ENCODE assay signal across 29 cellular contexts in genomic region chr5:56808211-56808610, GRCh38.
"Had no signal": no experiment of that assay in that cellular context is flagged by ENCODE, and none has a peak within 500 bp of the region (broad histone marks: within the 10 kb centered on the region; RNA-seq: fewer than 3 reads in every experiment).

No MANE protein-coding gene starts in this region.

- H3K79me2 ChIP-seq: parathyroid adenoma had no signal

- H2AFZ ChIP-seq: neural progenitor cell, parathyroid adenoma had no signal

- H3K9me3 ChIP-seq: ovary, psoas muscle, right lobe of liver, sigmoid colon, suprapubic skin, testis, tibial artery, transverse colon, upper lobe of left lung, vagina had no signal

- H3K36me3 ChIP-seq: neural progenitor cell, ovary, right lobe of liver, sigmoid colon, suprapubic skin, tibial artery, transverse colon, upper lobe of left lung, vagina had no signal

- ATAC-seq: naive thymus-derived CD4-positive, alpha-beta T cell; natural killer cell; psoas muscle; right lobe of liver; stimulated activated naive CD8-positive, alpha-beta T cell treated with anti-CD3 and anti-CD28 coated beads, Interleukin-15, amount 100 ng/mL, for 72 hours; stimulated activated naive CD8-positive, alpha-beta T cell treated with anti-CD3 and anti-CD28 coated beads, Interleukin-15, Interleukin-2, amounts not matched to agents 100 U/mL and 50 U/mL, for 24 hours had no signal

- H3K27ac ChIP-seq: neural progenitor cell, ovary, parathyroid adenoma, psoas muscle, right lobe of liver, sigmoid colon, suprapubic skin, testis, tibial artery, transverse colon, upper lobe of left lung, vagina had no signal

- H3K36me3 Mint-ChIP-seq: natural killer cell, neural progenitor cell had no signal

- FAIRE-seq: urothelium cell line had no signal

- H3K27me3 ChIP-seq: ovary, right lobe of liver, sigmoid colon, suprapubic skin, testis, tibial artery, transverse colon, upper lobe of left lung, vagina had no signal

- H3K4me1 Mint-ChIP-seq: nephron, neural progenitor cell had no signal

- H3K4me1 ChIP-seq: neural progenitor cell, parathyroid adenoma, psoas muscle, right lobe of liver, sigmoid colon, suprapubic skin, testis, tibial artery, upper lobe of left lung, vagina had no signal

- DNase-seq: naive thymus-derived CD4-positive, alpha-beta T cell; natural killer cell; occipital lobe; ovary; posterior cingulate gyrus; psoas muscle; right cardiac atrium; right lobe of liver; sigmoid colon; stimulated activated CD4-positive, alpha-beta T cell treated with anti-CD3 and anti-CD28 coated beads, Interleukin-15, amount 100 ng/mL, for 24 hours; stimulated activated CD4-positive, alpha-beta T cell treated with anti-CD3 and anti-CD28 coated beads, Interleukin-2, amount 100 ng/mL, for 24 hours; stimulated activated CD4-positive, alpha-beta T cell treated with anti-CD3 and anti-CD28 coated beads, Interleukin-2, amount 100 ng/mL, for 48 hours; stimulated activated CD4-positive, alpha-beta T cell treated with anti-CD3 and anti-CD28 coated beads, Interleukin-4, amount 100 ng/mL, for 4 hours; stimulated activated CD8-positive, alpha-beta memory T cell treated with anti-CD3 and anti-CD28 coated beads, Interleukin-4, amount 100 ng/mL, for 48 hours; stimulated activated naive CD4-positive, alpha-beta T cell; stimulated activated naive CD8-positive, alpha-beta T cell treated with anti-CD3 and anti-CD28 coated beads, Interleukin-15, amount 100 ng/mL, for 72 hours; stimulated activated naive CD8-positive, alpha-beta T cell treated with anti-CD3 and anti-CD28 coated beads, Interleukin-15, Interleukin-2, amounts not matched to agents 100 U/mL and 50 U/mL, for 24 hours; substantia nigra; testis; tibial artery; transverse colon; upper lobe of left lung had no signal

- H3K27ac Mint-ChIP-seq: naive thymus-derived CD4-positive, alpha-beta T cell; natural killer cell; nephron; neural progenitor cell; progenitor cell of endocrine pancreas; stimulated activated naive CD8-positive, alpha-beta T cell treated with anti-CD3 and anti-CD28 coated beads, Interleukin-15, amount 100 ng/mL, for 72 hours had no signal

- H3K4me3 ChIP-seq: neural progenitor cell, ovary, psoas muscle, right lobe of liver, sigmoid colon, suprapubic skin, testis, tibial artery, transverse colon, upper lobe of left lung, vagina had no signal

- H3K9me3 Mint-ChIP-seq: natural killer cell; nephron; neural progenitor cell; stimulated activated naive CD8-positive, alpha-beta T cell treated with anti-CD3 and anti-CD28 coated beads, Interleukin-15, amount 100 ng/mL, for 72 hours had no signal

- H3K9ac ChIP-seq: neural progenitor cell, parathyroid adenoma had no signal

- H3K4me2 ChIP-seq: neural progenitor cell had no signal

- H3K4me3 Mint-ChIP-seq: naive thymus-derived CD4-positive, alpha-beta T cell; natural killer cell; nephron; neural progenitor cell; stimulated activated naive CD8-positive, alpha-beta T cell treated with anti-CD3 and anti-CD28 coated beads, Interleukin-15, amount 100 ng/mL, for 72 hours had no signal
